ENCODE assay signal across 35 cellular contexts in the genomic region with DNA sequence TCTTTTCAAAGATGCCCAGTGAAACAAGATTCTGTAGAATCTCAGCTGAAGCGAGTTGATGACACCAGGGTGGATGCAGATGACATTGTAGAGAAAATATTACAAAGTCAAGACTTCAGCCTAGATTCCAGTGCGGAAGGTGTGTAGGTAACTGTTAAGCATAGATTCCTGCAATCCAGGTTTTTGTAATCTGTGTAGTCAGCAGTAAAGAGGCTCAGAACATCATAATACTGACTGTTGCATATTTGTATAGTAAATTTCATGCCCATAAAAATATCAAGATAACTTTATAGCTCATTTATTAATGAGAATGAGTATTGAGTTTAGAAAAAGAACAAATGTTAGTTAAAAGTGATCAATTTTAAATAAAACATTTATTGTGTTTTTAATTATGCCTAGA. TPM values are rescaled to one million over a fixed set of nuclear protein-coding genes. Genes with fewer than 3 reads are reported as not detected.
"Had no signal": no experiment of that assay in that cellular context is flagged by ENCODE, and none has a peak within 500 bp of the region (broad histone marks: within the 10 kb centered on the region; RNA-seq: fewer than 3 reads in every experiment).

No MANE protein-coding gene starts in this region.

- H3K27me3 ChIP-seq: MG63 had no signal

- DNase-seq: Karpas-422, Kasumi-1, MG63, MM.1S, MV-4-11, NCI-H1048, NCI-H1092, NCI-H1092 treated with DMSO at 0.1 percent for 48 hours, NCI-H1105, NCI-H1105 treated with DMSO at 0.1 percent for 48 hours, NCI-H1417 treated with DMSO at 0.1 percent for 48 hours, NCI-H1436, NCI-H1436 treated with DMSO at 0.1 percent for 48 hours, NCI-H146, NCI-H1694, NCI-H1694 treated with DMSO at 0.1 percent for 48 hours, NCI-H187, NCI-H187 treated with DMSO at 0.1 percent for 48 hours, NCI-H1930, NCI-H2029, NCI-H2029 treated with DMSO at 0.1 percent for 48 hours, NCI-H2081, NCI-H2081 treated with DMSO at 0.1 percent for 48 hours, NCI-H2107, NCI-H2171, NCI-H2171 treated with DMSO at 0.1 percent for 48 hours, NCI-H2227 treated with DMSO at 0.1 percent for 48 hours, NCI-H226, NCI-H345, NCI-H446, NCI-H446 treated with DMSO at 0.1 percent for 48 hours, NCI-H510A, NCI-H510A treated with DMSO at 0.1 percent for 48 hours had no signal

- H3K9me3 ChIP-seq: MG63 had no signal

- H3K4me3 ChIP-seq: MG63 had no signal

RNA-seq across cellular contexts. Expression of gene HENMT1, which starts 32.2 kb away (rescaled TPM):
- total RNA-seq: M059J, MCF 10A had no signal
